Comparison of ENCODE assay signal across 19 cellular contexts in genomic region chr3:172059532-172059931, GRCh38. TPM values are rescaled to one million over a fixed set of nuclear protein-coding genes. Genes with fewer than 3 reads are reported as not detected.
DNase-seq lines count a peak whose midpoint lies in the region; ATAC-seq, FAIRE-seq and TF ChIP-seq lines count a peak whose summit lies in the region.
"Had no signal": no experiment of that assay in that cellular context is flagged by ENCODE, and none has a peak within 500 bp of the region (broad histone marks: within the 10 kb centered on the region; RNA-seq: fewer than 3 reads in every experiment).

No MANE protein-coding gene starts in this region.

- H3K9ac ChIP-seq in HepG2 (ENCODE audit: insufficient read depth, low read depth, low read length) = no peak overlapping the region

- BruUV-seq in Calu3 (replicated peaks; lab: Mats Ljungman, UMichigan) (no TSS peak), HepG2 (replicated peaks; lab: Mats Ljungman, UMichigan) (no TSS peak)

- TF ChIP-seq RAD21 in HepG2 (CRISPR knock-in tag; IDR thresholded peaks at IDR 0.05) = no peak

- 86% methylated on average over 3 of the region's 3 CpGs for WGBS in HepG2 (ENCODE audit: low lambda C conversion rate)
- 15 to 54% (median 44%) methylated on average over 3 of the region's 3 CpGs for WGBS in stomach, 5 donors

- H3K4me1 ChIP-seq in RWPE2 (ENCODE audit: insufficient read depth, poor library complexity, severe bottlenecking) (peaks cover 47% of the 10 kb centered on the region), HepG2 (ENCODE audit: insufficient read depth, low read length) (peaks cover 100% of the 10 kb centered on the region), stomach (peaks cover 44 to 98% (median 71%) of the 10 kb centered on the region in 4 donors)

- ATAC-seq in RWPE2 (ENCODE audit: low read depth) (no peak), HepG2 (no peak), esophagus mucosa (no peak)

- CTCF ChIA-PET in Calu3 (lab: Charles Lee) (no interaction called here), HepG2 (lab: Yijun Ruan, JAX; ENCODE audit: low intra/inter-chr PET ratio, low total read pairs) (no interaction called here)

- H3K4me2 ChIP-seq in HepG2 (ENCODE audit: low read depth, low read length) = peak overlapping the region; percentile 58

- H3K36me3 Mint-ChIP-seq in Calu3 (ENCODE audit: insufficient read depth, unreplicated experiment) (peaks cover 90% of the 10 kb centered on the region), osteocyte (ENCODE audit: unreplicated experiment) (peaks cover 44% of the 10 kb centered on the region)

- TF ChIP-seq EP300 in HepG2 (IDR thresholded peaks at IDR 0.05; ENCODE audit: low read depth in 2 of 2, low read length in 2 of 2) = no peak
- no peak for TF ChIP-seq EP300 in HepG2 (CRISPR knock-in tag; IDR thresholded peaks at IDR 0.05; ENCODE audit: borderline replicate concordance)
- TF ChIP-seq EP300 in stomach (IDR thresholded peaks at IDR 0.05) = no peak

- in situ Hi-C loops in HepG2 (cut with HindIII; ENCODE audit: extremely low pct_ligation_motif_present, low pct_unique_long_range_greater_than_20kb) = no loop called here

- intact Hi-C loops in Calu3 (cut with micrococcal nuclease; ENCODE audit: unreplicated experiment) = no loop called here
- intact Hi-C loops in HepG2 (cut with micrococcal nuclease; ENCODE audit: unreplicated experiment) = no loop called here
- intact Hi-C loops in stomach (cut with DNase I; ENCODE audit: low total_unique reads) = no loop called here

- DNase-seq in Calu3 (no peak), RWPE2 (ENCODE audit: low spot score) (no peak), HepG2 (ENCODE audit: low spot score) (no peak), stomach (no peak), osteocyte (ENCODE audit: extremely low spot score, unreplicated experiment) (no peak), DMS153 (lab: John Stamatoyannopoulos, UW) (no peak)
- DNase-seq: H7, IMR-90, KG1, MM.1S, NCI-H2029, NCI-H446, NCI-H526, NCI-H82, SHP77 treated with DMSO at 0.1 percent for 48 hours had no signal

- H3K4me3 Mint-ChIP-seq in Calu3 (ENCODE audit: low read depth, unreplicated experiment) (no peak overlapping the region), osteocyte (ENCODE audit: unreplicated experiment) (no peak overlapping the region)

- POLR2A ChIA-PET in HepG2 (lab: Yijun Ruan, JAX) = interaction anchor here (1.0 kb wide), 1 partner anchor 17 kb away, joined by 3 read pairs; no protein-coding TSS in a partner anchor

- TF ChIP-seq CTCF in Calu3 (IDR thresholded peaks at IDR 0.05; ENCODE audit: unreplicated experiment) (no peak), RWPE2 (IDR thresholded peaks at IDR 0.05; ENCODE audit: poor library complexity, severe bottlenecking) (no peak), HepG2 (CRISPR knock-in tag; IDR thresholded peaks at IDR 0.05) (no peak), stomach (IDR thresholded peaks at IDR 0.05) (no peak), osteocyte (IDR thresholded peaks at IDR 0.05) (no peak)

- H3K36me3 ChIP-seq in RWPE2 (ENCODE audit: low read depth) = peaks cover 73% of the 10 kb centered on the region
- H3K36me3 ChIP-seq in HepG2 (replicated peaks in 1 of 2; ENCODE audit: control insufficient read depth in 1 of 2, insufficient read depth in 2 of 2, low read length in 2 of 2) = peaks cover 6 to 42% of the 10 kb centered on the region in 2 experiments
- H3K36me3 ChIP-seq in stomach = peaks cover 0 to 6% (median 1%) of the 10 kb centered on the region in 4 donors

- no peak for FAIRE-seq in HepG2 (lab: Jason Lieb, UNC)
- FAIRE-seq: A204.1 had no signal

- no peaks in the 10 kb centered on the region for H3K9me3 Mint-ChIP-seq in Calu3 (ENCODE audit: low read depth, unreplicated experiment)
- no peaks in the 10 kb centered on the region for H3K9me3 Mint-ChIP-seq in osteocyte (ENCODE audit: unreplicated experiment)

- H3K27me3 Mint-ChIP-seq in Calu3 (ENCODE audit: unreplicated experiment) = no peaks in the 10 kb centered on the region
- H3K27me3 Mint-ChIP-seq in osteocyte (ENCODE audit: unreplicated experiment) = no peaks in the 10 kb centered on the region

- H4K20me1 ChIP-seq in HepG2 (ENCODE audit: insufficient read depth, low read length) = peaks cover 92% of the 10 kb centered on the region

- H3K27me3 ChIP-seq in RWPE2 (ENCODE audit: insufficient read depth, poor library complexity, severe bottlenecking) (no peaks in the 10 kb centered on the region), HepG2 (ENCODE audit: control insufficient read depth in 1 of 2, insufficient read depth in 2 of 2, low read length in 2 of 2) (no peaks in the 10 kb centered on the region), stomach (no peaks in the 10 kb centered on the region)

- H3K9me3 ChIP-seq in RWPE2 (ENCODE audit: severe bottlenecking) (no peaks in the 10 kb centered on the region), HepG2 (ENCODE audit: low read length) (no peaks in the 10 kb centered on the region), stomach (no peaks in the 10 kb centered on the region)

- TF ChIP-seq POLR2A in HepG2 (IDR thresholded peaks at IDR 0.05; ENCODE audit: insufficient read depth in 1 of 2, low read depth in 2 of 2, low read length in 2 of 2) = no peak
- TF ChIP-seq POLR2A in stomach (IDR thresholded peaks at IDR 0.05) = no peak

- H3K27ac Mint-ChIP-seq in Calu3 (ENCODE audit: unreplicated experiment) (peak overlapping the region; percentile 45), osteocyte (ENCODE audit: unreplicated experiment) (no peak overlapping the region)

- H3K79me2 ChIP-seq in HepG2 (ENCODE audit: insufficient read depth, low read length) = peaks cover 96% of the 10 kb centered on the region

- no peak overlapping the region for H2AFZ ChIP-seq in HepG2 (ENCODE audit: low read length)

- peaks cover 84% of the 10 kb centered on the region for H3K4me1 Mint-ChIP-seq in Calu3 (ENCODE audit: low read depth, unreplicated experiment)
- H3K4me1 Mint-ChIP-seq in osteocyte (ENCODE audit: unreplicated experiment) = peaks cover 88% of the 10 kb centered on the region

- peak overlapping the region; percentile 55 for H3K27ac ChIP-seq in RWPE2 (ENCODE audit: poor library complexity, severe bottlenecking)
- peak overlapping the region; percentile 70 for H3K27ac ChIP-seq in HepG2 (ENCODE audit: extremely low read length, insufficient read depth, low read length)
- H3K27ac ChIP-seq in stomach = peak overlapping the region in 4 of 5 donors; percentile 11 to 83 (median 46)
- H3K27ac ChIP-seq: C4-2B, RWPE1 had no signal

- H3K4me3 ChIP-seq in RWPE2 (ENCODE audit: severe bottlenecking) (no peak overlapping the region), HepG2 (replicated peaks in 1 of 3; ENCODE audit: insufficient read depth in 1 of 3, low read depth in 2 of 3, low read length in 3 of 3) (no peak overlapping the region), stomach (no peak overlapping the region)

TF ChIP-seq in HepG2, 621 proteins besides CTCF, POLR2A, EP300 and RAD21:
- no peak for TF ChIP-seq SIN3B (IDR thresholded peaks at IDR 0.05; ENCODE audit: low read length)
- no peak for TF ChIP-seq FOXP1 (IDR thresholded peaks at IDR 0.05)
- TF ChIP-seq FOXP1 (CRISPR knock-in tag; IDR thresholded peaks at IDR 0.05) = no peak
- no peak for TF ChIP-seq ZNF496 (CRISPR knock-in tag; IDR thresholded peaks at IDR 0.05; ENCODE audit: insufficient replicate concordance)
- TF ChIP-seq NFYC (CRISPR knock-in tag; IDR thresholded peaks at IDR 0.05) = no peak
- TF ChIP-seq CENPBD1 (CRISPR knock-in tag; IDR thresholded peaks at IDR 0.05; ENCODE audit: borderline replicate concordance, low read depth) = no peak

RNA-seq across cellular contexts. Expression of gene FNDC3B, which starts 20.2 kb away (rescaled TPM):
- total RNA-seq in Calu3 (2022) (345 and 453 TPM in 2 replicates), HepG2 (2016; rRNA removed; fragmentation: Illumina TruSeq; extraction: Trizol) (103 and 110 TPM in 2 replicates), stomach (100 to 1,000 TPM in 2 of 5 donors, 10 to 100 TPM in 3; 44.9 to 229 (median 75.3) TPM), osteocyte (224 and 240 TPM in 2 replicates), esophagus mucosa (19.9 TPM)
- total RNA-seq in HepG2 (2016; cell fraction: cytosol; rRNA removed; fragmentation: Illumina TruSeq; extraction: Trizol; ENCODE audit: low read depth) = 133 and 147 TPM in 2 replicates
- 93.9 TPM in 2 replicates for total RNA-seq in HepG2 (2016; cell fraction: insoluble cytoplasmic fraction; rRNA removed; fragmentation: Illumina TruSeq; extraction: Trizol)
- 73.4 and 76.7 TPM in 2 replicates for total RNA-seq in HepG2 (2016; cell fraction: membrane; rRNA removed; fragmentation: Illumina TruSeq; extraction: Trizol)
- total RNA-seq in HepG2 (2016; cell fraction: nucleus; rRNA removed; fragmentation: Illumina TruSeq; extraction: Trizol) = 222 and 239 TPM in 2 replicates
- polyA plus RNA-seq in HepG2 (2011; rRNA removed) (74.8 and 82.8 TPM in 2 replicates), stomach (10 to 100 TPM in 2 of 3 donors, 1 to 10 TPM in 1; 6.0 to 21.2 (median 16.5) TPM)
- 26.6 and 44.0 TPM in 2 replicates for polyA plus RNA-seq in HepG2 (2011; cell fraction: cytosol; rRNA removed)
- polyA plus RNA-seq in HepG2 (2011; cell fraction: nucleus; rRNA removed) = 159 and 177 TPM in 2 replicates
- polyA plus RNA-seq in HepG2 (2012) = 100 and 116 TPM in 2 replicates
- polyA plus RNA-seq in HepG2 (2016; cell fraction: cytosol; fragmentation: Illumina TruSeq; extraction: Trizol; ENCODE audit: low read depth) = 18.9 and 23.3 TPM in 2 replicates
- polyA plus RNA-seq in HepG2 (2016; cell fraction: insoluble cytoplasmic fraction; fragmentation: Illumina TruSeq; extraction: Trizol; ENCODE audit: low read depth) = 71.0 and 74.2 TPM in 2 replicates
- 23.8 and 25.2 TPM in 2 replicates for polyA plus RNA-seq in HepG2 (2016; cell fraction: membrane; fragmentation: Illumina TruSeq; extraction: Trizol; ENCODE audit: low read depth)
- polyA plus RNA-seq in HepG2 (2016; cell fraction: nucleus; fragmentation: Illumina TruSeq; extraction: Trizol; ENCODE audit: insufficient read depth, low read depth) = 67.2 and 72.5 TPM in 2 replicates
- polyA minus RNA-seq in HepG2 (2011; rRNA and poly(A)+ RNA removed; ENCODE audit: low replicate concordance) = 83.1 and 705 TPM in 2 replicates
- 129 and 146 TPM in 2 replicates for polyA minus RNA-seq in HepG2 (2011; cell fraction: cytosol; rRNA and poly(A)+ RNA removed)
- 1,231 and 1,245 TPM in 2 replicates for polyA minus RNA-seq in HepG2 (2011; cell fraction: nucleus; rRNA and poly(A)+ RNA removed)
